ENCODE assay signal across 8 cellular contexts in the genomic region with DNA sequence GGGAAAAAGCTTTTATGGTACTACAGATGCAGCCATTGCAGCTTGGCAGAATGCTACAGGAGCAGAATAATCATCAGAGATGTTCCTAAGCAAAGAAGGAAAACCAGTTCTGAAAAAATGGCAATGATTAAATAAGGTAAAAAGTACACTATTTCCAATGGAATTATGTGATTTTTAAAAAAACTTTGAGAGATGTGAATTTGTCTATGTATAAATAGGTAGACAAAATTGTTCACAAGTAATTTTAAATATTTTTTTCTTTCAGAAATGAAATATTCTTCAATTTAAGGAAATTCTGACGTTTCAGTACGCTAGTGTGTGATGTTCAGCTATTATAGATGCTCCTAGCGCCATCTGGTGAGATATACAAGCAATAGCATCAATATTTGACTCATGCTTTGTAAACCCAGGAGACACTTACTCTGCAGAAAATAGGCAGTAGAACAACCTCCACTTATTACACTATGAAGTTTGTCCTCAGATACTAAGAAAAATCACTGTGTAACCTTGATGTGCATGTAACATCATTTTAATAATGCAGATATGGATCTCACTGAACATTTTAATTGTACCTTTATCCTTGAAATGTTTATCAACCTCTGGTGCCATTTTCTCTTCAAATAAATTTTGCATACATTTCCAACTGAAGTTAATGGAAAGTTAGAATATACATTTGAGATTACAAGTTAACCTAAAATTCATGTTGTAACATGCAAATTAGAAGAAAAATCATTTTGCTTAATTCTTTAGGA.
A peak's percentile ranks its signal among the peaks of the same experiment; 100 is the strongest.
DNase-seq lines count a peak whose midpoint lies in the region; ATAC-seq, FAIRE-seq and TF ChIP-seq lines count a peak whose summit lies in the region.

No MANE protein-coding gene starts in this region.

- H3K27me3 ChIP-seq in thoracic aorta (replicated peaks; ENCODE audit: insufficient read depth), result no peaks in the 10 kb centered on the region

- intact Hi-C loops in kidney (cut with DNase I), result no loop called here

- in situ Hi-C loops in T47D (cut with HindIII; ENCODE audit: low pct_unique_long_range_greater_than_20kb, low sequenced_read_pairs), result no loop called here

- H3K4me3 ChIP-seq in kidney (ENCODE audit: low read length in 2 of 2), result no peak overlapping the region
- no peak overlapping the region for H3K4me3 ChIP-seq in thoracic aorta

- no peaks in the 10 kb centered on the region for H3K9me3 ChIP-seq in kidney (ENCODE audit: control insufficient read depth in 1 of 2, low read length in 2 of 2)
- H3K9me3 ChIP-seq in thoracic aorta, result no peaks in the 10 kb centered on the region

- no peak overlapping the region for H3K9ac ChIP-seq in kidney (ENCODE audit: low read length in 2 of 2)

- TF ChIP-seq CTCF in kidney (IDR thresholded peaks at IDR 0.05; ENCODE audit: borderline replicate concordance, extremely low read depth, insufficient read depth), result peak; percentile 71
- TF ChIP-seq CTCF in thoracic aorta (IDR thresholded peaks at IDR 0.05), result peak; percentile 71

- H3K4me1 ChIP-seq in kidney (ENCODE audit: control insufficient read depth in 1 of 2, insufficient read depth in 1 of 2, low read depth in 1 of 2, low read length in 2 of 2) (no peaks in the 10 kb centered on the region), thoracic aorta (ENCODE audit: control insufficient read depth in 1 of 2, low read depth in 2 of 2) (no peaks in the 10 kb centered on the region)

- FAIRE-seq in kidney (lab: Jason Lieb, UNC), result peak; percentile 97

- ATAC-seq in GM19463 (IDR thresholded peaks at IDR 0.05; ENCODE audit: unreplicated experiment) (peak; percentile 69), HG03469 (IDR thresholded peaks at IDR 0.05; ENCODE audit: unreplicated experiment) (peak; percentile 66), thoracic aorta (ENCODE audit: insufficient number of reproducible peaks, low FRiP score, low read depth) (peak; percentile 73)

- peak; percentile 55 for DNase-seq in DMS79 treated with DMSO at 0.1 percent for 48 hours (lab: John Stamatoyannopoulos, UW)
- DNase-seq in NCI-H526 (lab: John Stamatoyannopoulos, UW), result peak; percentile 37 to 82
- DNase-seq in T47D (ENCODE audit: low read depth in 1 of 2, low spot score in 1 of 2), result peak; percentile 17 to 59
- no peak for DNase-seq in kidney
- DNase-seq in thoracic aorta (ENCODE audit: low spot score), result no peak
- DNase-seq in stimulated activated CD4-positive, alpha-beta T cell treated with anti-CD3 and anti-CD28 coated beads, Interleukin-4, amount 100 ng/mL, for 24 hours, result no peak

- no peaks in the 10 kb centered on the region for H3K36me3 ChIP-seq in kidney (ENCODE audit: control insufficient read depth in 1 of 2, insufficient read depth in 2 of 2, low read length in 2 of 2)
- no peaks in the 10 kb centered on the region for H3K36me3 ChIP-seq in thoracic aorta

- H3K27ac ChIP-seq in kidney (ENCODE audit: low read depth in 2 of 2, low read length in 2 of 2) (no peak overlapping the region), thoracic aorta (no peak overlapping the region)

Comparison
In these comparisons a context has a peak if more than half of its experiments do, and no peak if none do; other contexts are left out.
1. DNase-seq: peak in DMS79 treated with DMSO at 0.1 percent for 48 hours (single experiment), NCI-H526 (2 of 2) and T47D (2 of 2); none in kidney (single experiment), thoracic aorta (single experiment) and stimulated activated CD4-positive, alpha-beta T cell treated with anti-CD3 and anti-CD28 coated beads, Interleukin-4, amount 100 ng/mL, for 24 hours (single experiment).
2. Peak in every context shown above with its lines, with median percentiles within 50 percentile points of each other: ATAC-seq.